ENCODE assay signal across 11 cellular contexts in genomic region chr4:109728385-109728784, GRCh38. TPM values are rescaled to one million over a fixed set of nuclear protein-coding genes. Genes with fewer than 3 reads are reported as not detected.
DNase-seq lines count a peak whose midpoint lies in the region; ATAC-seq, FAIRE-seq and TF ChIP-seq lines count a peak whose summit lies in the region.
"Had no signal": no experiment of that assay in that cellular context is flagged by ENCODE, and none has a peak within 500 bp of the region (broad histone marks: within the 10 kb centered on the region; RNA-seq: fewer than 3 reads in every experiment).

No MANE protein-coding gene starts in this region.

- peaks cover 18% of the 10 kb centered on the region for H3K4me1 ChIP-seq in CD4-positive, alpha-beta memory T cell (ENCODE audit: insufficient read depth, low read length)
- no peaks in the 10 kb centered on the region for H3K4me1 ChIP-seq in testis
- peaks cover 0 to 17% (median 3%) of the 10 kb centered on the region in 3 donors for H3K4me1 ChIP-seq in gastroesophageal sphincter

- no peaks in the 10 kb centered on the region for H3K36me3 ChIP-seq in CD4-positive, alpha-beta memory T cell (ENCODE audit: insufficient read depth, low read length)
- no peaks in the 10 kb centered on the region for H3K36me3 ChIP-seq in bronchial epithelial cell (ENCODE audit: control insufficient read depth, insufficient read depth, low read length)
- no peaks in the 10 kb centered on the region for H3K36me3 ChIP-seq in testis (ENCODE audit: low read depth, missing control alignments)
- no peaks in the 10 kb centered on the region for H3K36me3 ChIP-seq in gastroesophageal sphincter

- no peaks in the 10 kb centered on the region for H3K27me3 Mint-ChIP-seq in CD4-positive, alpha-beta memory T cell
- peaks cover 3% of the 10 kb centered on the region for H3K27me3 Mint-ChIP-seq in IgD-negative memory B cell
- no peaks in the 10 kb centered on the region for H3K27me3 Mint-ChIP-seq in naive thymus-derived CD8-positive, alpha-beta T cell

- no peak for TF ChIP-seq EP300 in gastroesophageal sphincter (IDR thresholded peaks at IDR 0.05)

- H3K27ac ChIP-seq in CD4-positive, alpha-beta memory T cell (ENCODE audit: low read depth, low read length): no peak overlapping the region
- H3K27ac ChIP-seq in testis: no peak overlapping the region
- H3K27ac ChIP-seq in gastroesophageal sphincter: no peak overlapping the region

- TF ChIP-seq POLR2A in testis (IDR thresholded peaks at IDR 0.05) (no peak), gastroesophageal sphincter (IDR thresholded peaks at IDR 0.05) (no peak)

- DNase-seq in CD4-positive, alpha-beta memory T cell: no peak
- DNase-seq in bronchial epithelial cell (ENCODE audit: low read depth) (peak; percentile 42), testis (no peak)
- DNase-seq in naive thymus-derived CD8-positive, alpha-beta T cell: no peak
- DNase-seq: activated CD8-positive, alpha-beta memory T cell treated with anti-CD3 and anti-CD28 coated beads, Interleukin-2, amount 50 U/mL, for 48 hours; NCI-H345; stimulated activated CD4-positive, alpha-beta T cell treated with anti-CD3 and anti-CD28 coated beads, Interleukin-1b, Interleukin-23, amount 100 ng/mL, for 48 hours had no signal

- H3K4me1 Mint-ChIP-seq in CD4-positive, alpha-beta memory T cell: peaks cover 20 to 32% (median 23%) of the 10 kb centered on the region in 4 donors
- H3K4me1 Mint-ChIP-seq in IgD-negative memory B cell: peaks cover 13 to 23% (median 14%) of the 10 kb centered on the region in 3 donors
- H3K4me1 Mint-ChIP-seq in naive thymus-derived CD8-positive, alpha-beta T cell: peaks cover 21 to 44% (median 28%) of the 10 kb centered on the region in 4 donors

- ATAC-seq in naive thymus-derived CD8-positive, alpha-beta T cell: no peak
- ATAC-seq in gastroesophageal sphincter (no peak), GM21528 (IDR thresholded peaks at IDR 0.05; ENCODE audit: low FRiP score, unreplicated experiment) (no peak), GM19397 (IDR thresholded peaks at IDR 0.05; ENCODE audit: unreplicated experiment) (no peak)

- 33 to 46% methylated on average over 6 of the region's 6 CpGs for WGBS in testis, 2 donors
- WGBS in gastroesophageal sphincter (ENCODE audit: low coverage in 1 of 2), 2 donors: 75 to 79% methylated on average over 6 of the region's 6 CpGs

- H3K9me3 Mint-ChIP-seq in CD4-positive, alpha-beta memory T cell: peaks cover 0 to 2% (median 0%) of the 10 kb centered on the region in 8 donors
- H3K9me3 Mint-ChIP-seq in IgD-negative memory B cell: no peaks in the 10 kb centered on the region
- no peaks in the 10 kb centered on the region for H3K9me3 Mint-ChIP-seq in naive thymus-derived CD8-positive, alpha-beta T cell

- H3K36me3 Mint-ChIP-seq in CD4-positive, alpha-beta memory T cell: peaks cover 16 to 17% of the 10 kb centered on the region in 2 donors
- peaks cover 6% of the 10 kb centered on the region for H3K36me3 Mint-ChIP-seq in IgD-negative memory B cell
- H3K36me3 Mint-ChIP-seq in naive thymus-derived CD8-positive, alpha-beta T cell: peaks cover 0 to 25% (median 8%) of the 10 kb centered on the region in 3 donors

- no peaks in the 10 kb centered on the region for H3K9me3 ChIP-seq in CD4-positive, alpha-beta memory T cell (ENCODE audit: control insufficient read depth in 1 of 2, low read length in 2 of 2)
- H3K9me3 ChIP-seq in testis (no peaks in the 10 kb centered on the region), gastroesophageal sphincter (no peaks in the 10 kb centered on the region)

- TF ChIP-seq CTCF in bronchial epithelial cell (IDR thresholded peaks at IDR 0.05; ENCODE audit: insufficient read depth, low read length, severe bottlenecking) (no peak), testis (IDR thresholded peaks at IDR 0.05) (no peak), gastroesophageal sphincter (IDR thresholded peaks at IDR 0.05) (no peak)

- peak overlapping the region in 1 of 7 donors; percentile 90 for H3K27ac Mint-ChIP-seq in CD4-positive, alpha-beta memory T cell
- peak overlapping the region in 1 of 3 donors; percentile 91 for H3K27ac Mint-ChIP-seq in IgD-negative memory B cell
- peak overlapping the region in 3 of 10 donors; percentile 28 to 95 (median 60) for H3K27ac Mint-ChIP-seq in naive thymus-derived CD8-positive, alpha-beta T cell

- CTCF ChIA-PET in CD4-positive, alpha-beta memory T cell (lab: Charles Lee; ENCODE audit: partially characterized antibody): interaction anchor here (0.8 kb wide), 1 partner anchor 295 kb away, joined by 5 read pairs; no protein-coding TSS in a partner anchor

- no peak overlapping the region for H3K4me3 ChIP-seq in CD4-positive, alpha-beta memory T cell (ENCODE audit: low read length in 2 of 2)
- peak overlapping the region; percentile 67 for H3K4me3 ChIP-seq in bronchial epithelial cell (ENCODE audit: low read depth, low read length)
- peak overlapping the region in 1 of 2 donors; percentile 90 for H3K4me3 ChIP-seq in testis
- no peak overlapping the region for H3K4me3 ChIP-seq in gastroesophageal sphincter

- intact Hi-C loops in CD4-positive, alpha-beta memory T cell (cut with micrococcal nuclease): loop anchor here (10.0 kb wide), 1 partner anchor 1734 kb away; no protein-coding TSS in a partner anchor
- intact Hi-C loops in testis (cut with DNase I; ENCODE audit: low total_unique reads): no loop called here

- no peak for FAIRE-seq in bronchial epithelial cell (lab: Jason Lieb, UNC)

- peak overlapping the region in 7 of 8 donors; percentile 21 to 93 (median 89) for H3K4me3 Mint-ChIP-seq in CD4-positive, alpha-beta memory T cell
- H3K4me3 Mint-ChIP-seq in IgD-negative memory B cell: peak overlapping the region in 3 of 4 donors; percentile 21 to 94 (median 93)
- H3K4me3 Mint-ChIP-seq in naive thymus-derived CD8-positive, alpha-beta T cell: peak overlapping the region; percentile 82 to 97 (median 92)

- POLR2A ChIA-PET in CD4-positive, alpha-beta memory T cell (lab: Charles Lee; ENCODE audit: partially characterized antibody): interaction anchor here (1.7 to 3.7 kb wide), 2 partner anchors 25 to 37 kb away, joined by 5 to 23 read pairs; partner anchors contain the start of gene CASP6
- POLR2A ChIA-PET in naive thymus-derived CD8-positive, alpha-beta T cell (lab: Charles Lee): interaction anchor here (0.7 to 2.2 kb wide), 2 partner anchors 26 to 1201 kb away, joined by 7 to 11 read pairs; no protein-coding TSS in a partner anchor

- H3K27me3 ChIP-seq in CD4-positive, alpha-beta memory T cell (ENCODE audit: insufficient read depth, low read length): no peaks in the 10 kb centered on the region
- H3K27me3 ChIP-seq in bronchial epithelial cell (ENCODE audit: control insufficient read depth, insufficient read depth, low read length) (no peaks in the 10 kb centered on the region), testis (no peaks in the 10 kb centered on the region), gastroesophageal sphincter (no peaks in the 10 kb centered on the region)

RNA-seq across cellular contexts. Expression of gene PLA2G12A, which starts 1.5 kb away (rescaled TPM):
- total RNA-seq in CD4-positive, alpha-beta memory T cell: 10 to 100 TPM; 15.7 to 18.1 TPM
- polyA plus RNA-seq in CD4-positive, alpha-beta memory T cell: 10 to 100 TPM; 33.1 to 64.8 TPM
- polyA plus RNA-seq in IgD-negative memory B cell (32.8 TPM), testis (ENCODE audit: insufficient read depth, low read depth, low replicate concordance) (20.7 TPM)
- total RNA-seq in bronchial epithelial cell (52.1 and 54.0 TPM in 2 replicates), testis (10 to 100 TPM; 12.2 to 14.1 TPM), gastroesophageal sphincter (100 to 1,000 TPM in 1 of 4 donors, 10 to 100 TPM in 3; 16.6 to 110 (median 27.1) TPM)
- 10 to 100 TPM; 16.0 to 20.3 TPM for total RNA-seq in naive thymus-derived CD8-positive, alpha-beta T cell
- polyA plus RNA-seq in naive thymus-derived CD8-positive, alpha-beta T cell: 10 to 100 TPM; 51.6 to 56.9 (median 53.7) TPM

RNA-seq across cellular contexts. Expression of gene CASP6, which starts 25.1 kb away (rescaled TPM):
- total RNA-seq in CD4-positive, alpha-beta memory T cell: 10 to 100 TPM; 16.5 to 24.7 TPM
- polyA plus RNA-seq in CD4-positive, alpha-beta memory T cell: 100 to 1,000 TPM in 1 of 2 donors, 10 to 100 TPM in 1; 94.5 to 115 TPM
- polyA plus RNA-seq in IgD-negative memory B cell: 21.8 TPM
- 27.7 and 54.0 TPM in 2 replicates for total RNA-seq in bronchial epithelial cell
- 10 to 100 TPM; 17.8 to 19.4 TPM for total RNA-seq in naive thymus-derived CD8-positive, alpha-beta T cell
- 10 to 100 TPM; 57.2 to 87.7 (median 73.6) TPM for polyA plus RNA-seq in naive thymus-derived CD8-positive, alpha-beta T cell
- total RNA-seq in testis: 1 to 10 TPM; 7.1 to 7.3 TPM
- 3.6 TPM for polyA plus RNA-seq in testis (ENCODE audit: insufficient read depth, low read depth, low replicate concordance)
- 10 to 100 TPM; 11.2 to 20.0 (median 15.6) TPM for total RNA-seq in gastroesophageal sphincter
